8 cellular contexts compared by ENCODE assay signal in the genomic region with DNA sequence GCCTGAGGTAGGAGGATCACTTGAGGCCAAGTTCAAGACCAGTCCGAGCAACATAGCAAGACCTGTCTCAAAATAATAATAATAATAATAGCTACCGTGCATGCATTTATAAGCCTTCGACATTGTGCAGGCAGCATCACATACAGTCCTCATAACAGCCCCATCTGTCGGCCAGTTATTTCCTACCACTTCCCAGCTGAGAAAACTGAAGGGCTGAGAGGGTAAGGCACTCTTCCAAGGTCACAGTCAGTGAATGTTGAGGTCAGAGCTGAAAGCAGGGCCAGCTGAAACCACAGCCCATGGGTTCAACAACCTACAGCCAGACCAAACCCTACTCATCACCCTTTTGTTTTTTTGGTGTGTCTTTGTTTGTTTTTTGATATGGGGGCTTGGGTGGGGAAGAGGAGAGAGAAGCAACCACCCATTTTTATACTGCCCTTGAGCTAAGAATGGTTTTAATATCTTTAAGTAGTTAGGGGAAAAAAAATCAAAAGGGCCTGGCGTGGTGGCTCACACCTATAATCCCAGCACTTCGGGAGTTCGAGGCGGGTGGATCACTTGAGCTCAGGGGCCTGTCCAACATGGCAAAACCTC. TPM values are rescaled to one million over a fixed set of nuclear protein-coding genes. Genes with fewer than 3 reads are reported as not detected.
DNase-seq lines count a peak whose midpoint lies in the region; ATAC-seq and TF ChIP-seq lines count a peak whose summit lies in the region.

No MANE protein-coding gene starts in this region.

- no peaks in the 10 kb centered on the region for H3K9me3 ChIP-seq in cardiac muscle cell (ENCODE audit: low read depth)
- no peaks in the 10 kb centered on the region for H3K9me3 ChIP-seq in HAP-1

- no peaks in the 10 kb centered on the region for H3K27me3 Mint-ChIP-seq in stimulated activated memory B cell treated with anti-CD40 and anti-IgM and Interleukin-4, amounts not matched to agents 10 μg/mL and 1 μg/mL and 100 μg/mL, for 72 hours

- DNase-seq in NCI-H748 (lab: John Stamatoyannopoulos, UW; ENCODE audit: unreplicated experiment) (peak; percentile 44), NCI-H748 treated with DMSO at 0.1 percent for 48 hours (lab: John Stamatoyannopoulos, UW) (no peak), HuH-7.5 (ENCODE audit: low spot score) (peak; percentile 38), cardiac muscle cell (ENCODE audit: low read depth in 1 of 2, low spot score in 1 of 2) (peak; percentile 53 to 75), HAP-1 (ENCODE audit: low spot score in 2 of 2) (no peak)

- no peak overlapping the region for H3K4me3 Mint-ChIP-seq in stimulated activated memory B cell treated with anti-CD40 and anti-IgM and Interleukin-4, amounts not matched to agents 10 μg/mL and 1 μg/mL and 100 μg/mL, for 72 hours

- H3K27ac ChIP-seq in VCaP (no peak overlapping the region), cardiac muscle cell (no peak overlapping the region)

- H3K4me1 Mint-ChIP-seq in stimulated activated memory B cell treated with anti-CD40 and anti-IgM and Interleukin-4, amounts not matched to agents 10 μg/mL and 1 μg/mL and 100 μg/mL, for 72 hours, result peaks cover 5% of the 10 kb centered on the region

- no peaks in the 10 kb centered on the region for H3K36me3 Mint-ChIP-seq in stimulated activated memory B cell treated with anti-CD40 and anti-IgM and Interleukin-4, amounts not matched to agents 10 μg/mL and 1 μg/mL and 100 μg/mL, for 72 hours

- H3K4me1 ChIP-seq in cardiac muscle cell (ENCODE audit: low read depth) (no peaks in the 10 kb centered on the region), HAP-1 (no peaks in the 10 kb centered on the region)

- peak overlapping the region; percentile 46 for H3K27ac Mint-ChIP-seq in stimulated activated memory B cell treated with anti-CD40 and anti-IgM and Interleukin-4, amounts not matched to agents 10 μg/mL and 1 μg/mL and 100 μg/mL, for 72 hours

- H3K27me3 ChIP-seq in cardiac muscle cell (no peaks in the 10 kb centered on the region), HAP-1 (ENCODE audit: low read depth) (no peaks in the 10 kb centered on the region)

- ATAC-seq in stimulated activated memory B cell treated with anti-CD40 and anti-IgM and Interleukin-4, amounts not matched to agents 10 μg/mL and 1 μg/mL and 100 μg/mL, for 72 hours, result peak; percentile 51
- no peak for ATAC-seq in GM21447 (IDR thresholded peaks at IDR 0.05; ENCODE audit: unreplicated experiment)

- no peak overlapping the region for H3K4me3 ChIP-seq in cardiac muscle cell
- H3K4me3 ChIP-seq in HAP-1, result no peak overlapping the region

- in situ Hi-C loops in HAP-1 (cut with MboI; ENCODE audit: low sequenced_read_pairs), result no loop called here

- H3K9me3 Mint-ChIP-seq in stimulated activated memory B cell treated with anti-CD40 and anti-IgM and Interleukin-4, amounts not matched to agents 10 μg/mL and 1 μg/mL and 100 μg/mL, for 72 hours, result no peaks in the 10 kb centered on the region

- H3K36me3 ChIP-seq in cardiac muscle cell, result no peaks in the 10 kb centered on the region
- H3K36me3 ChIP-seq in HAP-1 (replicated peaks), result no peaks in the 10 kb centered on the region

- peak; percentile 65 for TF ChIP-seq CTCF in VCaP (conservative IDR thresholded peaks at IDR 0.05)
- TF ChIP-seq CTCF in cardiac muscle cell (IDR thresholded peaks at IDR 0.05; ENCODE audit: low read depth, low read length), result peak; percentile 48

RNA-seq across cellular contexts. Expression of a gene that starts 16.8 kb away (rescaled TPM):
- 38.7 and 42.9 TPM in 2 replicates for total RNA-seq in cardiac muscle cell
- polyA plus RNA-seq in cardiac muscle cell, result 33.0 and 39.4 TPM in 2 replicates

RNA-seq across cellular contexts. Expression of a gene that starts 52.1 kb away (rescaled TPM):
- total RNA-seq in cardiac muscle cell, result 85.5 and 99.6 TPM in 2 replicates
- 93.2 and 107 TPM in 2 replicates for polyA plus RNA-seq in cardiac muscle cell

RNA-seq across cellular contexts. Expression of a gene that starts 52.5 kb away (rescaled TPM):
- total RNA-seq in cardiac muscle cell, result 7.5 and 10.5 TPM in 2 replicates
- polyA plus RNA-seq in cardiac muscle cell, result 42.3 and 48.9 TPM in 2 replicates

Comparison
In these comparisons a context has a peak if more than half of its experiments do, and no peak if none do; other contexts are left out.
1. DNase-seq: peak in NCI-H748 (single experiment), HuH-7.5 (single experiment) and cardiac muscle cell (2 of 2); none in NCI-H748 treated with DMSO at 0.1 percent for 48 hours (single experiment) and HAP-1 (0 of 2).